Comparison of ENCODE assay signal across 1 cellular context in genomic region chr21:42373181-42373907, GRCh38.
TF ChIP-seq lines count a peak whose summit lies in the region.

No MANE protein-coding gene starts in this region.

TF ChIP-seq in SK-N-SH treated with all-trans-retinoic acid at 6 μM for 48 hours, 23 proteins besides CTCF, POLR2A, EP300 and RAD21:
- TF ChIP-seq ESRRG (CRISPR knock-in tag; IDR thresholded peaks at IDR 0.05) (no peak), ZNF70 (CRISPR knock-in tag; IDR thresholded peaks at IDR 0.05) (no peak), CSDC2 (CRISPR knock-in tag; IDR thresholded peaks at IDR 0.05) (no peak), ZC3H10 (CRISPR knock-in tag; IDR thresholded peaks at IDR 0.05) (no peak)
